In genomic region chr20:54466112-54466511, GRCh38 we compare ENCODE assay signal across 26 cellular contexts. TPM values are rescaled to one million over a fixed set of nuclear protein-coding genes. Genes with fewer than 3 reads are reported as not detected.
"Had no signal": no experiment of that assay in that cellular context is flagged by ENCODE, and none has a peak within 500 bp of the region (broad histone marks: within the 10 kb centered on the region; RNA-seq: fewer than 3 reads in every experiment).

No MANE protein-coding gene starts in this region.

- ATAC-seq: natural killer cell; psoas muscle; stimulated activated effector memory CD8-positive, alpha-beta T cell treated with anti-CD3 and anti-CD28 coated beads, Interleukin-12 subunit alpha, Interleukin-12 subunit beta, amount 100 ng/mL, for 72 hours; upper lobe of right lung had no signal

- H3K4me3 Mint-ChIP-seq: mesothelial cell of epicardium; naive B cell; natural killer cell; nephron progenitor cell; stimulated activated effector memory CD8-positive, alpha-beta T cell treated with anti-CD3 and anti-CD28 coated beads, Interleukin-12 subunit alpha, Interleukin-12 subunit beta, amount 100 ng/mL, for 72 hours; stimulated activated naive CD8-positive, alpha-beta T cell treated with anti-CD3 and anti-CD28 coated beads, Interleukin-15, Interleukin-2, amounts not matched to agents 100 ng/mL and 50 ng/mL, for 24 hours had no signal

- H3K9me3 Mint-ChIP-seq: mesothelial cell of epicardium; natural killer cell; nephron progenitor cell; stimulated activated naive CD8-positive, alpha-beta T cell treated with anti-CD3 and anti-CD28 coated beads, Interleukin-15, Interleukin-2, amounts not matched to agents 100 ng/mL and 50 ng/mL, for 24 hours had no signal

- H3K4me1 Mint-ChIP-seq: naive B cell; natural killer cell; stimulated activated effector memory CD8-positive, alpha-beta T cell treated with anti-CD3 and anti-CD28 coated beads, Interleukin-12 subunit alpha, Interleukin-12 subunit beta, amount 100 ng/mL, for 72 hours had no signal

- H3K27me3 ChIP-seq: hepatocyte, sigmoid colon, spleen, suprapubic skin, tibial artery, upper lobe of right lung, uterus had no signal

- H3K4me3 ChIP-seq: hepatocyte, left ventricle myocardium inferior, lung, psoas muscle, sigmoid colon, spleen, suprapubic skin, thoracic aorta, tibial artery, upper lobe of right lung, uterus had no signal

- H3K4me1 ChIP-seq: parathyroid adenoma, sigmoid colon, spleen, suprapubic skin, tibial artery, upper lobe of right lung, uterus had no signal

- H3K36me3 Mint-ChIP-seq: mesothelial cell of epicardium; naive B cell; natural killer cell; stimulated activated effector memory CD8-positive, alpha-beta T cell treated with anti-CD3 and anti-CD28 coated beads, Interleukin-12 subunit alpha, Interleukin-12 subunit beta, amount 100 ng/mL, for 72 hours had no signal

- FAIRE-seq: small intestine had no signal

- H3K27ac ChIP-seq: hepatocyte, left ventricle myocardium inferior, parathyroid adenoma, psoas muscle, sigmoid colon, spleen, suprapubic skin, thoracic aorta, tibial artery, upper lobe of right lung, uterus had no signal

- DNase-seq: islet precursor cell; left ventricle myocardium inferior; mesendoderm; naive B cell; natural killer cell; nephron progenitor cell; nucleus accumbens; psoas muscle; sigmoid colon; small intestine; spleen; stimulated activated CD4-positive, alpha-beta T cell treated with anti-CD3 and anti-CD28 coated beads, Interleukin-4, amount 100 ng/mL, for 24 hours; stimulated activated naive CD4-positive, alpha-beta T cell; tibial artery; trophoblast cell; upper lobe of right lung; uterus had no signal

- H3K9ac ChIP-seq: parathyroid adenoma had no signal

- H3K79me2 ChIP-seq: hepatocyte, parathyroid adenoma had no signal

- H3K9me3 ChIP-seq: left ventricle myocardium inferior, psoas muscle, sigmoid colon, suprapubic skin, thoracic aorta, tibial artery, upper lobe of right lung, uterus had no signal

- H2AFZ ChIP-seq: hepatocyte, parathyroid adenoma had no signal

- H3K27ac Mint-ChIP-seq: mesothelial cell of epicardium; naive B cell; natural killer cell; nephron progenitor cell; stimulated activated effector memory CD8-positive, alpha-beta T cell treated with anti-CD3 and anti-CD28 coated beads, Interleukin-12 subunit alpha, Interleukin-12 subunit beta, amount 100 ng/mL, for 72 hours; stimulated activated naive CD8-positive, alpha-beta T cell treated with anti-CD3 and anti-CD28 coated beads, Interleukin-15, Interleukin-2, amounts not matched to agents 100 ng/mL and 50 ng/mL, for 24 hours had no signal

- H3K4me2 ChIP-seq: hepatocyte had no signal

- H3K36me3 ChIP-seq: left ventricle myocardium inferior, sigmoid colon, spleen, suprapubic skin, thoracic aorta, tibial artery, upper lobe of right lung, uterus had no signal

RNA-seq across cellular contexts. Expression of gene DOK5, which starts 9.3 kb away (rescaled TPM):
- total RNA-seq: mononuclear cell, natural killer cell had no signal
